In genomic region chr2:88623831-88624465, GRCh38 we compare ENCODE assay signal across 1 cellular context.
TF ChIP-seq lines count a peak whose summit lies in the region.

No MANE protein-coding gene starts in this region.

TF ChIP-seq in HEK293, 187 proteins besides CTCF, POLR2A, EP300 and RAD21:
- TF ChIP-seq PRDM1 (tag by site-specific recombination; IDR thresholded peaks at IDR 0.05): peak; percentile 29; the same call in 1 of the 2 replicates
